ENCODE assay signal across 19 cellular contexts in the genomic region with DNA sequence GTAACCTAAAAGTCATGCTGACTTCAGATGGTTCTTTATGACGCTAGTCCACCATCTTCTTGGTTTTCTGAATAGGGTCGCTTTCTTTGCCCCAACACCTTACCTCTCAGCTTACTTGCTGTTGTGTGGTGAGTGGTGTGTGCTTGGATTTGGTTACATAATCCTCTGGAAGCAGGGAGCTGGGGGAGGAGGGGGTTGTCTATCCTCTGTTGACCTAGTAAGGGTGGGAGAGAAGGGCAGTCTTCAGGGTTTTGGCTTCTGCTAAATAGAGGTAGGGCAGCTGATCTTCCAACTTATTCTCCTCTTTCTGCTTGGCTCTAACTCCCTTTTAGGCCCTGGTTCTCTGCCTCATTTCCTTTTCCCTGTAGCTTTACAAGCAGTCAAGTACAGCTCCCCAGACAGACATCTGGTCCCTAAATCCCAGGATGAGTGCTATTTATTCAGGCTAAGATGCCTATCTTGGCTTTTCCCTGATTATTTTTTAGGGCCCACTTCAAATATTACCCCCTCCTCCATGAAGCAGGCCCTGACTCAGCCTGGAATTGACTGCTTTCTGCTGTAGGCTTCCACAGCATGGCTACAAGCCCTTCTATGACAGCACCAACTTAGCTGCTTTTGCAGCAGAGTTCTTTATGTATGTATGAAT. TPM values are rescaled to one million over a fixed set of nuclear protein-coding genes. Genes with fewer than 3 reads are reported as not detected.
"Had no signal": no experiment of that assay in that cellular context is flagged by ENCODE, and none has a peak within 500 bp of the region (broad histone marks: within the 10 kb centered on the region; RNA-seq: fewer than 3 reads in every experiment).

No MANE protein-coding gene starts in this region.

- H3K36me3 ChIP-seq: gastrocnemius medialis, left lung, right lobe of liver, upper lobe of right lung had no signal

- H3K4me1 ChIP-seq: gastrocnemius medialis, left lung, upper lobe of right lung had no signal

- H3K27me3 ChIP-seq: left lung, right lobe of liver, upper lobe of right lung had no signal

- H3K4me3 ChIP-seq: gastrocnemius medialis, left lung, right lobe of liver, upper lobe of right lung had no signal

- H3K9me3 ChIP-seq: gastrocnemius medialis, right lobe of liver had no signal

- DNase-seq: activated CD4-positive, alpha-beta T cell treated with anti-CD3 and anti-CD28 coated beads for 1 hour; activated CD4-positive, alpha-beta T cell treated with anti-CD3 and anti-CD28 coated beads, Interleukin-2, amount 50 U/mL, for 4 hours; activated naive CD4-positive, alpha-beta T cell treated with anti-CD3 and anti-CD28 coated beads for 36 hours; activated naive CD8-positive, alpha-beta T cell treated with anti-CD3 and anti-CD28 coated beads, Interleukin-2, amount 50 U/mL, for 24 hours; activated T-cell treated with anti-CD3 and anti-CD28 coated beads for 4 hours; effector memory CD4-positive, alpha-beta T cell; gastrocnemius medialis; left lung; right lobe of liver; upper lobe of right lung had no signal

- ATAC-seq: activated naive CD8-positive, alpha-beta T cell treated with anti-CD3 and anti-CD28 coated beads, Interleukin-2, amount 50 U/mL, for 24 hours; activated T-helper 17 cell treated with anti-CD3 and anti-CD28 coated beads, Interleukin-2, amount 50 U/mL, for 72 hours; gastrocnemius medialis had no signal

- H3K27ac ChIP-seq: gastrocnemius medialis, left lung, right lobe of liver, upper lobe of right lung had no signal

RNA-seq across cellular contexts. Expression of a gene that starts 6.4 kb away (rescaled TPM):
- total RNA-seq: activated naive CD4-positive, alpha-beta T cell treated with anti-CD3 and anti-CD28 coated beads for 36 hours; activated T-helper 17 cell treated with anti-CD3 and anti-CD28 coated beads, Interleukin-2, amount 50 U/mL, for 72 hours; aorta; cerebellum; pulmonary artery endothelial cell; temporal lobe had no signal
- polyA plus RNA-seq: aorta, neural cell had no signal

RNA-seq across cellular contexts. Expression of a gene that starts 23.8 kb away (rescaled TPM):
- total RNA-seq: activated naive CD4-positive, alpha-beta T cell treated with anti-CD3 and anti-CD28 coated beads for 36 hours; activated T-helper 17 cell treated with anti-CD3 and anti-CD28 coated beads, Interleukin-2, amount 50 U/mL, for 72 hours; aorta; bronchial epithelial cell; cerebellum; gastrocnemius medialis; omental fat pad; temporal lobe had no signal
- polyA plus RNA-seq: neural cell had no signal

RNA-seq across cellular contexts. Expression of a gene that starts 41.3 kb away (rescaled TPM):
- total RNA-seq: activated naive CD4-positive, alpha-beta T cell treated with anti-CD3 and anti-CD28 coated beads for 36 hours; aorta; omental fat pad; pulmonary artery endothelial cell had no signal
- polyA plus RNA-seq: fibroblast of lung, neural cell had no signal
